ENCODE assay signal across 1 cellular context in the genomic region with DNA sequence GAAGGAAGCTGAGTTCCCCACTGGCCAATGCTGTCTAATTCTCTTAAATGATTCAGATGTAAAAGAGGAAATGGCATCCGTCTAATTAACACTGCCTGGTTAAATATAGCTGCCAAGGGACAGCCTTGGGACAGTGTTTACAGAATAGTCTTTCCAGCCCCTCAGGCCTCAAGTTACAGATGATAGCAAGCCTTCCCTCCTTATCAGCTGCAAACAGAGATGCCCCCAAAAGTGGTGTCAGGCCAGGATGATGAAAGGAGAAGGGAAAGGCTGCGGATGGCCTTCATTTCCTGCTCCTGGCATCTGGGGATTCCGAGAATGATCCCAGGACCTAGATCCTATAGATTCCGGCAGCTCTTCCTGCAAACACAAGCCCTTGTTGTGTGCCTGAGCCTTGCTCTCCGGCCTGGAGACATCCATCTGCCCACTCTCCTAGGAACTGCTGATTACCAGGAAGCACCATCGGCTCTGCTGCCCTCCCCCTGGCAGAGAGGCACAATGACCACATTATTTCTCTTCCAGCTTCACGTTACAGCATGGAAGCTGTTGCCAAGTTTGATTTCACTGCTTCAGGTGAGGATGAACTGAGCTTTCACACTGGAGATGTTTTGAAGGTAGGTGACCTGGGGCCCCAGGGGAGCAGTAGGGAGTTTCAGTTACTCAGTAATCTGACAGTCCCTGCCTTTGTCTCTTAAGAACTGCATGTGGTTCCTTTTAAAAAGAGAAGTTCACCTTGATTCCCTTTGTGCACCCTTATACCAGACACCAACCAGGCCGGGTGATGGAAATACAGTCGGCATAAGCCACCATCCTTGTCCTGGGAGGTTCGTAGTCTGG.
TF ChIP-seq lines count a peak whose summit lies in the region.

No MANE protein-coding gene starts in this region.

TF ChIP-seq in K562, 482 proteins besides CTCF, POLR2A, EP300 and RAD21 (continued from another document and continues in another):
- TF ChIP-seq, protein P1, sequence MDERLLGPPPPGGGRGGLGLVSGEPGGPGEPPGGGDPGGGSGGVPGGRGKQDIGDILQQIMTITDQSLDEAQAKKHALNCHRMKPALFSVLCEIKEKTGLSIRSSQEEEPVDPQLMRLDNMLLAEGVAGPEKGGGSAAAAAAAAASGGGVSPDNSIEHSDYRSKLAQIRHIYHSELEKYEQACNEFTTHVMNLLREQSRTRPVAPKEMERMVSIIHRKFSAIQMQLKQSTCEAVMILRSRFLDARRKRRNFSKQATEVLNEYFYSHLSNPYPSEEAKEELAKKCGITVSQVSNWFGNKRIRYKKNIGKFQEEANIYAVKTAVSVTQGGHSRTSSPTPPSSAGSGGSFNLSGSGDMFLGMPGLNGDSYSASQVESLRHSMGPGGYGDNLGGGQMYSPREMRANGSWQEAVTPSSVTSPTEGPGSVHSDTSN (CRISPR knock-in tag; IDR thresholded peaks at IDR 0.05; ENCODE audit: low read depth): no peak
- TF ChIP-seq, protein P1 (tag; conservative IDR thresholded peaks at IDR 0.05; ENCODE audit: low read depth): peak; percentile 55
- peak; percentile 66; the same call in 1 of the 2 replicates for TF ChIP-seq BRD4 (IDR thresholded peaks at IDR 0.05)
- no peak for TF ChIP-seq GABPB2 (CRISPR knock-in tag; conservative IDR thresholded peaks at IDR 0.05)
- no peak for TF ChIP-seq PTTG1 (tag; IDR thresholded peaks at IDR 0.05; ENCODE audit: low read depth)
- no peak for TF ChIP-seq LARP7 (IDR thresholded peaks at IDR 0.05)
- TF ChIP-seq, protein P2, sequence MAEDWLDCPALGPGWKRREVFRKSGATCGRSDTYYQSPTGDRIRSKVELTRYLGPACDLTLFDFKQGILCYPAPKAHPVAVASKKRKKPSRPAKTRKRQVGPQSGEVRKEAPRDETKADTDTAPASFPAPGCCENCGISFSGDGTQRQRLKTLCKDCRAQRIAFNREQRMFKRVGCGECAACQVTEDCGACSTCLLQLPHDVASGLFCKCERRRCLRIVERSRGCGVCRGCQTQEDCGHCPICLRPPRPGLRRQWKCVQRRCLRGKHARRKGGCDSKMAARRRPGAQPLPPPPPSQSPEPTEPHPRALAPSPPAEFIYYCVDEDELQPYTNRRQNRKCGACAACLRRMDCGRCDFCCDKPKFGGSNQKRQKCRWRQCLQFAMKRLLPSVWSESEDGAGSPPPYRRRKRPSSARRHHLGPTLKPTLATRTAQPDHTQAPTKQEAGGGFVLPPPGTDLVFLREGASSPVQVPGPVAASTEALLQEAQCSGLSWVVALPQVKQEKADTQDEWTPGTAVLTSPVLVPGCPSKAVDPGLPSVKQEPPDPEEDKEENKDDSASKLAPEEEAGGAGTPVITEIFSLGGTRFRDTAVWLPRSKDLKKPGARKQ (CRISPR knock-in tag; IDR thresholded peaks at IDR 0.05): no peak
- TF ChIP-seq CBFA2T2 (conservative IDR thresholded peaks at IDR 0.05): peak; percentile 88
- no peak for TF ChIP-seq KDM2B (CRISPR knock-in tag; IDR thresholded peaks at IDR 0.05)
- TF ChIP-seq EWSR1 (IDR thresholded peaks at IDR 0.05; ENCODE audit: borderline replicate concordance, low read depth, partially characterized antibody): no peak
- no peak for TF ChIP-seq HOXB6 (CRISPR knock-in tag; IDR thresholded peaks at IDR 0.05; ENCODE audit: borderline replicate concordance)
- TF ChIP-seq, protein P3, sequence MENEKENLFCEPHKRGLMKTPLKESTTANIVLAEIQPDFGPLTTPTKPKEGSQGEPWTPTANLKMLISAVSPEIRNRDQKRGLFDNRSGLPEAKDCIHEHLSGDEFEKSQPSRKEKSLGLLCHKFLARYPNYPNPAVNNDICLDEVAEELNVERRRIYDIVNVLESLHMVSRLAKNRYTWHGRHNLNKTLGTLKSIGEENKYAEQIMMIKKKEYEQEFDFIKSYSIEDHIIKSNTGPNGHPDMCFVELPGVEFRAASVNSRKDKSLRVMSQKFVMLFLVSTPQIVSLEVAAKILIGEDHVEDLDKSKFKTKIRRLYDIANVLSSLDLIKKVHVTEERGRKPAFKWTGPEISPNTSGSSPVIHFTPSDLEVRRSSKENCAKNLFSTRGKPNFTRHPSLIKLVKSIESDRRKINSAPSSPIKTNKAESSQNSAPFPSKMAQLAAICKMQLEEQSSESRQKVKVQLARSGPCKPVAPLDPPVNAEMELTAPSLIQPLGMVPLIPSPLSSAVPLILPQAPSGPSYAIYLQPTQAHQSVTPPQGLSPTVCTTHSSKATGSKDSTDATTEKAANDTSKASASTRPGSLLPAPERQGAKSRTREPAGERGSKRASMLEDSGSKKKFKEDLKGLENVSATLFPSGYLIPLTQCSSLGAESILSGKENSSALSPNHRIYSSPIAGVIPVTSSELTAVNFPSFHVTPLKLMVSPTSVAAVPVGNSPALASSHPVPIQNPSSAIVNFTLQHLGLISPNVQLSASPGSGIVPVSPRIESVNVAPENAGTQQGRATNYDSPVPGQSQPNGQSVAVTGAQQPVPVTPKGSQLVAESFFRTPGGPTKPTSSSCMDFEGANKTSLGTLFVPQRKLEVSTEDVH (IDR thresholded peaks at IDR 0.05; ENCODE audit: low read depth, partially characterized antibody): no peak
- TF ChIP-seq, protein P4, sequence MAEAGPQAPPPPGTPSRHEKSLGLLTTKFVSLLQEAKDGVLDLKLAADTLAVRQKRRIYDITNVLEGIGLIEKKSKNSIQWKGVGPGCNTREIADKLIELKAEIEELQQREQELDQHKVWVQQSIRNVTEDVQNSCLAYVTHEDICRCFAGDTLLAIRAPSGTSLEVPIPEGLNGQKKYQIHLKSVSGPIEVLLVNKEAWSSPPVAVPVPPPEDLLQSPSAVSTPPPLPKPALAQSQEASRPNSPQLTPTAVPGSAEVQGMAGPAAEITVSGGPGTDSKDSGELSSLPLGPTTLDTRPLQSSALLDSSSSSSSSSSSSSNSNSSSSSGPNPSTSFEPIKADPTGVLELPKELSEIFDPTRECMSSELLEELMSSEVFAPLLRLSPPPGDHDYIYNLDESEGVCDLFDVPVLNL (CRISPR knock-in tag; IDR thresholded peaks at IDR 0.05; ENCODE audit: low read depth): no peak
- peak; percentile 40; the same call in 1 of the 2 replicates for TF ChIP-seq CREM (IDR thresholded peaks at IDR 0.05; ENCODE audit: low read depth)
- TF ChIP-seq BDP1 (IDR thresholded peaks at IDR 0.05; ENCODE audit: insufficient read depth, insufficient read length): no peak
- no peak for TF ChIP-seq TSC22D4 (tag; IDR thresholded peaks at IDR 0.05)
- TF ChIP-seq MED1 (CRISPR knock-in tag; IDR thresholded peaks at IDR 0.05; ENCODE audit: borderline replicate concordance): no peak
- TF ChIP-seq, protein P5, sequence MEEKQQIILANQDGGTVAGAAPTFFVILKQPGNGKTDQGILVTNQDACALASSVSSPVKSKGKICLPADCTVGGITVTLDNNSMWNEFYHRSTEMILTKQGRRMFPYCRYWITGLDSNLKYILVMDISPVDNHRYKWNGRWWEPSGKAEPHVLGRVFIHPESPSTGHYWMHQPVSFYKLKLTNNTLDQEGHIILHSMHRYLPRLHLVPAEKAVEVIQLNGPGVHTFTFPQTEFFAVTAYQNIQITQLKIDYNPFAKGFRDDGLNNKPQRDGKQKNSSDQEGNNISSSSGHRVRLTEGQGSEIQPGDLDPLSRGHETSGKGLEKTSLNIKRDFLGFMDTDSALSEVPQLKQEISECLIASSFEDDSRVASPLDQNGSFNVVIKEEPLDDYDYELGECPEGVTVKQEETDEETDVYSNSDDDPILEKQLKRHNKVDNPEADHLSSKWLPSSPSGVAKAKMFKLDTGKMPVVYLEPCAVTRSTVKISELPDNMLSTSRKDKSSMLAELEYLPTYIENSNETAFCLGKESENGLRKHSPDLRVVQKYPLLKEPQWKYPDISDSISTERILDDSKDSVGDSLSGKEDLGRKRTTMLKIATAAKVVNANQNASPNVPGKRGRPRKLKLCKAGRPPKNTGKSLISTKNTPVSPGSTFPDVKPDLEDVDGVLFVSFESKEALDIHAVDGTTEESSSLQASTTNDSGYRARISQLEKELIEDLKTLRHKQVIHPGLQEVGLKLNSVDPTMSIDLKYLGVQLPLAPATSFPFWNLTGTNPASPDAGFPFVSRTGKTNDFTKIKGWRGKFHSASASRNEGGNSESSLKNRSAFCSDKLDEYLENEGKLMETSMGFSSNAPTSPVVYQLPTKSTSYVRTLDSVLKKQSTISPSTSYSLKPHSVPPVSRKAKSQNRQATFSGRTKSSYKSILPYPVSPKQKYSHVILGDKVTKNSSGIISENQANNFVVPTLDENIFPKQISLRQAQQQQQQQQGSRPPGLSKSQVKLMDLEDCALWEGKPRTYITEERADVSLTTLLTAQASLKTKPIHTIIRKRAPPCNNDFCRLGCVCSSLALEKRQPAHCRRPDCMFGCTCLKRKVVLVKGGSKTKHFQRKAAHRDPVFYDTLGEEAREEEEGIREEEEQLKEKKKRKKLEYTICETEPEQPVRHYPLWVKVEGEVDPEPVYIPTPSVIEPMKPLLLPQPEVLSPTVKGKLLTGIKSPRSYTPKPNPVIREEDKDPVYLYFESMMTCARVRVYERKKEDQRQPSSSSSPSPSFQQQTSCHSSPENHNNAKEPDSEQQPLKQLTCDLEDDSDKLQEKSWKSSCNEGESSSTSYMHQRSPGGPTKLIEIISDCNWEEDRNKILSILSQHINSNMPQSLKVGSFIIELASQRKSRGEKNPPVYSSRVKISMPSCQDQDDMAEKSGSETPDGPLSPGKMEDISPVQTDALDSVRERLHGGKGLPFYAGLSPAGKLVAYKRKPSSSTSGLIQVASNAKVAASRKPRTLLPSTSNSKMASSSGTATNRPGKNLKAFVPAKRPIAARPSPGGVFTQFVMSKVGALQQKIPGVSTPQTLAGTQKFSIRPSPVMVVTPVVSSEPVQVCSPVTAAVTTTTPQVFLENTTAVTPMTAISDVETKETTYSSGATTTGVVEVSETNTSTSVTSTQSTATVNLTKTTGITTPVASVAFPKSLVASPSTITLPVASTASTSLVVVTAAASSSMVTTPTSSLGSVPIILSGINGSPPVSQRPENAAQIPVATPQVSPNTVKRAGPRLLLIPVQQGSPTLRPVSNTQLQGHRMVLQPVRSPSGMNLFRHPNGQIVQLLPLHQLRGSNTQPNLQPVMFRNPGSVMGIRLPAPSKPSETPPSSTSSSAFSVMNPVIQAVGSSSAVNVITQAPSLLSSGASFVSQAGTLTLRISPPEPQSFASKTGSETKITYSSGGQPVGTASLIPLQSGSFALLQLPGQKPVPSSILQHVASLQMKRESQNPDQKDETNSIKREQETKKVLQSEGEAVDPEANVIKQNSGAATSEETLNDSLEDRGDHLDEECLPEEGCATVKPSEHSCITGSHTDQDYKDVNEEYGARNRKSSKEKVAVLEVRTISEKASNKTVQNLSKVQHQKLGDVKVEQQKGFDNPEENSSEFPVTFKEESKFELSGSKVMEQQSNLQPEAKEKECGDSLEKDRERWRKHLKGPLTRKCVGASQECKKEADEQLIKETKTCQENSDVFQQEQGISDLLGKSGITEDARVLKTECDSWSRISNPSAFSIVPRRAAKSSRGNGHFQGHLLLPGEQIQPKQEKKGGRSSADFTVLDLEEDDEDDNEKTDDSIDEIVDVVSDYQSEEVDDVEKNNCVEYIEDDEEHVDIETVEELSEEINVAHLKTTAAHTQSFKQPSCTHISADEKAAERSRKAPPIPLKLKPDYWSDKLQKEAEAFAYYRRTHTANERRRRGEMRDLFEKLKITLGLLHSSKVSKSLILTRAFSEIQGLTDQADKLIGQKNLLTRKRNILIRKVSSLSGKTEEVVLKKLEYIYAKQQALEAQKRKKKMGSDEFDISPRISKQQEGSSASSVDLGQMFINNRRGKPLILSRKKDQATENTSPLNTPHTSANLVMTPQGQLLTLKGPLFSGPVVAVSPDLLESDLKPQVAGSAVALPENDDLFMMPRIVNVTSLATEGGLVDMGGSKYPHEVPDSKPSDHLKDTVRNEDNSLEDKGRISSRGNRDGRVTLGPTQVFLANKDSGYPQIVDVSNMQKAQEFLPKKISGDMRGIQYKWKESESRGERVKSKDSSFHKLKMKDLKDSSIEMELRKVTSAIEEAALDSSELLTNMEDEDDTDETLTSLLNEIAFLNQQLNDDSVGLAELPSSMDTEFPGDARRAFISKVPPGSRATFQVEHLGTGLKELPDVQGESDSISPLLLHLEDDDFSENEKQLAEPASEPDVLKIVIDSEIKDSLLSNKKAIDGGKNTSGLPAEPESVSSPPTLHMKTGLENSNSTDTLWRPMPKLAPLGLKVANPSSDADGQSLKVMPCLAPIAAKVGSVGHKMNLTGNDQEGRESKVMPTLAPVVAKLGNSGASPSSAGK (IDR thresholded peaks at IDR 0.05): no peak; the same call in 1 of the 2 replicates
- TF ChIP-seq SRSF9 (IDR thresholded peaks at IDR 0.05; ENCODE audit: borderline replicate concordance, low read depth, low read length): no peak
- TF ChIP-seq FOXK2 (conservative IDR thresholded peaks at IDR 0.05 in 1 of 2, IDR thresholded peaks at IDR 0.05 in 1 of 2; ENCODE audit: low read depth in 2 of 2): peak; percentile 83 to 86
- peak; percentile 74; the same call in 1 of the 2 replicates for TF ChIP-seq NCOA1 (IDR thresholded peaks at IDR 0.05; ENCODE audit: low read depth)
- TF ChIP-seq ZNF445 (CRISPR knock-in tag; IDR thresholded peaks at IDR 0.05; ENCODE audit: low read depth): no peak
- no peak for TF ChIP-seq RBM22 (IDR thresholded peaks at IDR 0.05; ENCODE audit: low read depth, low read length, poor library complexity, severe bottlenecking)
- peak in 1 of 2 experiments; percentile 77; a peak in 2 of 4 replicates for TF ChIP-seq HDAC1 (IDR thresholded peaks at IDR 0.05)
- TF ChIP-seq SLC30A9 (CRISPR knock-in tag; IDR thresholded peaks at IDR 0.05): no peak
- no peak for TF ChIP-seq ZBTB7A (IDR thresholded peaks at IDR 0.05; ENCODE audit: borderline replicate concordance, control insufficient read depth, low read depth, low read length)
- no peak for TF ChIP-seq ZNF347 (CRISPR knock-in tag; IDR thresholded peaks at IDR 0.05; ENCODE audit: low read depth)
- TF ChIP-seq, protein P6, sequence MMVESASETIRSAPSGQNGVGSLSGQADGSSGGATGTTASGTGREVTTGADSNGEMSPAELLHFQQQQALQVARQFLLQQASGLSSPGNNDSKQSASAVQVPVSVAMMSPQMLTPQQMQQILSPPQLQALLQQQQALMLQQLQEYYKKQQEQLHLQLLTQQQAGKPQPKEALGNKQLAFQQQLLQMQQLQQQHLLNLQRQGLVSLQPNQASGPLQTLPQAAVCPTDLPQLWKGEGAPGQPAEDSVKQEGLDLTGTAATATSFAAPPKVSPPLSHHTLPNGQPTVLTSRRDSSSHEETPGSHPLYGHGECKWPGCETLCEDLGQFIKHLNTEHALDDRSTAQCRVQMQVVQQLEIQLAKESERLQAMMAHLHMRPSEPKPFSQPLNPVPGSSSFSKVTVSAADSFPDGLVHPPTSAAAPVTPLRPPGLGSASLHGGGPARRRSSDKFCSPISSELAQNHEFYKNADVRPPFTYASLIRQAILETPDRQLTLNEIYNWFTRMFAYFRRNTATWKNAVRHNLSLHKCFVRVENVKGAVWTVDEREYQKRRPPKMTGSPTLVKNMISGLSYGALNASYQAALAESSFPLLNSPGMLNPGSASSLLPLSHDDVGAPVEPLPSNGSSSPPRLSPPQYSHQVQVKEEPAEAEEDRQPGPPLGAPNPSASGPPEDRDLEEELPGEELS (CRISPR knock-in tag; IDR thresholded peaks at IDR 0.05; ENCODE audit: borderline replicate concordance): no peak
- TF ChIP-seq MCM5 (IDR thresholded peaks at IDR 0.05; ENCODE audit: low read depth): no peak
- TF ChIP-seq ZBTB8A (IDR thresholded peaks at IDR 0.05; ENCODE audit: partially characterized antibody): no peak
- TF ChIP-seq ARID1B (IDR thresholded peaks at IDR 0.05): peak; percentile 98
- peak; percentile 92 for TF ChIP-seq TEAD4 (IDR thresholded peaks at IDR 0.05; ENCODE audit: low read length)
- no peak for TF ChIP-seq TEAD4 (CRISPR knock-in tag; IDR thresholded peaks at IDR 0.05; ENCODE audit: borderline replicate concordance)
